ENCODE assay signal across 8 cellular contexts in the genomic region with DNA sequence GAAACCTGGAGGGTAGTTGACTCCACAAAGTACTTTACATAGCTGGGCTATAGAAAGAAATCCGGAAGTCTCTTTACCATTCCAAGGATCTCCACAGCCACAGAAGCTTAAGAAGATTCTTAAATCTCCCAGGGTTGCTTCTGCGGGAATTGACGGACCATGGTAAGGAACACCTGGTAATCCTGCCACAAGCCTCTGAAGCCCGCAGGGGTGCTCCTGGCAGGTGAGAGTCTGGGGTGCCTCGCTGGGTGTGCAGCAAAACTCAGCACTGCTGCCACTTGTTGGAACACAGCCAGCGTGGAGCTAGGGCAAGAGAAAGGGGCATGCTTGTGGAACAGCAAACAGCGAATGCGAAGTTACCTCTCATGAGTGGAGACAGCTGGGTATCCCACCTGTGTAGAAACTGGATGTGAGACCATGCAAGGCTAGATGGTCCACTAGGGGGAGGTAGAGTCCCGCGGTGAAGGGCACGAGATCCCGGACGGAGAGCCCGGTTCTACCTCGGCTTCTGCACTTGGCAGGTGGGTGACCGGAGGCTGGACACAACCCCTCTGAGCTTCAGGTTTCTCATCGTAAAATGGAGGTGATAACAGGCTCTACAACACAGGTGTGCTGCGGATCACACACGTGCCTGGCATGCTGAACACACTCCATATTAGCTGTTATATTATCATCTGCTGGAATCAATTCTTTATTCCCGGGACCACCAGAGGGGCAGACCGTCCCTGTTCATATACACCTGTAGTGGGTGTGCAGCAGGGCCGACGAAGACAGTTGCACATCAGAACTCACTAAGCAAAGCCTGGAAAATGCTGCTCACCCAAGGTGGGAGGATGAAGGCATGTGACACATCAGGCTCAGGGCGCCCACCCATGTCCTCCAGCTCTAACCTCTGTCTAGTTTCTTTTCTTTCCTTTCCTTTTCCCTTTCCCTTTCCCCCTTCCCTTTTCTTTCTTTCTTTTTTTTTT. TPM values are rescaled to one million over a fixed set of nuclear protein-coding genes. Genes with fewer than 3 reads are reported as not detected.
A peak's percentile ranks its signal among the peaks of the same experiment; 100 is the strongest.
DNase-seq lines count a peak whose midpoint lies in the region; ATAC-seq and TF ChIP-seq lines count a peak whose summit lies in the region.

No MANE protein-coding gene starts in this region.

- peaks cover 10% of the 10 kb centered on the region for H3K27me3 ChIP-seq in BE2C
- no peaks in the 10 kb centered on the region for H3K27me3 ChIP-seq in effector memory CD4-positive, alpha-beta T cell (replicated peaks; ENCODE audit: control insufficient read depth, insufficient read depth, low read length, poor library complexity, severe bottlenecking)

- CTCF ChIA-PET in activated CD8-positive, alpha-beta T cell treated with anti-CD3 and anti-CD28 coated beads, Interleukin-2, amount 10 ng/mL, durations not matched to agents 7 days and 5 days (lab: Charles Lee): interaction anchor here (0.6 to 12.9 kb wide), 68 partner anchors 10 to 366 kb away, joined by 3 to 319 read pairs (median 4); partner anchors contain the start of genes GPR18, TM9SF2 and UBAC2

- H3K9me3 Mint-ChIP-seq in activated CD8-positive, alpha-beta T cell treated with anti-CD3 and anti-CD28 coated beads, Interleukin-2, amount 10 ng/mL, durations not matched to agents 7 days and 5 days (ENCODE audit: insufficient read depth): no peaks in the 10 kb centered on the region

- peaks cover 3% of the 10 kb centered on the region for H3K36me3 Mint-ChIP-seq in activated CD8-positive, alpha-beta T cell treated with anti-CD3 and anti-CD28 coated beads, Interleukin-2, amount 10 ng/mL, durations not matched to agents 7 days and 5 days (ENCODE audit: low read depth)

- peak overlapping the region; percentile 28 for H3K27ac Mint-ChIP-seq in activated CD8-positive, alpha-beta T cell treated with anti-CD3 and anti-CD28 coated beads, Interleukin-2, amount 10 ng/mL, durations not matched to agents 7 days and 5 days

- H3K36me3 ChIP-seq in BE2C: no peaks in the 10 kb centered on the region
- no peaks in the 10 kb centered on the region for H3K36me3 ChIP-seq in effector memory CD4-positive, alpha-beta T cell (ENCODE audit: control insufficient read depth, insufficient read depth, low read length)

- peak overlapping the region; percentile 16; the same call in 1 of the 2 replicates for H3K4me3 ChIP-seq in BE2C (ENCODE audit: low read depth, low read length)
- H3K4me3 ChIP-seq in effector memory CD4-positive, alpha-beta T cell (ENCODE audit: insufficient read depth, low read depth, low read length, poor library complexity, severe bottlenecking): peak overlapping the region; percentile 39

- ATAC-seq in GM19035 (IDR thresholded peaks at IDR 0.05; ENCODE audit: unreplicated experiment) (peak; percentile 91), HG03354 (IDR thresholded peaks at IDR 0.05; ENCODE audit: poor library complexity, severe bottlenecking, unreplicated experiment) (peak; percentile 87)
- peak; percentile 93 for ATAC-seq in activated CD8-positive, alpha-beta T cell treated with anti-CD3 and anti-CD28 coated beads, Interleukin-2, amount 10 ng/mL, durations not matched to agents 7 days and 5 days

- peak overlapping the region; percentile 35 for H3K4me3 Mint-ChIP-seq in activated CD8-positive, alpha-beta T cell treated with anti-CD3 and anti-CD28 coated beads, Interleukin-2, amount 10 ng/mL, durations not matched to agents 7 days and 5 days

- H3K27ac ChIP-seq in effector memory CD4-positive, alpha-beta T cell (ENCODE audit: insufficient read depth, low read length, poor library complexity, severe bottlenecking): no peak overlapping the region

- POLR2A ChIA-PET in activated CD8-positive, alpha-beta T cell treated with anti-CD3 and anti-CD28 coated beads, Interleukin-2, amount 10 ng/mL, durations not matched to agents 7 days and 5 days (lab: Charles Lee): interaction anchor here (0.8 to 1.4 kb wide), 3 partner anchors 24 to 88 kb away, joined by 3 to 6 read pairs (median 3); partner anchors contain the start of gene UBAC2

- DNase-seq in BE2C: peak; percentile 80
- peak; percentile 89 for DNase-seq in NCI-H748 (lab: John Stamatoyannopoulos, UW; ENCODE audit: unreplicated experiment)
- peak; percentile 88 for DNase-seq in activated CD8-positive, alpha-beta T cell treated with anti-CD3 and anti-CD28 coated beads, Interleukin-2, amount 10 ng/mL, durations not matched to agents 7 days and 5 days
- DNase-seq in effector memory CD4-positive, alpha-beta T cell: peak; percentile 56 to 69 (median 58)
- peak; percentile 46 for DNase-seq in midbrain (lab: John Stamatoyannopoulos, UW)
- peak; percentile 58 for DNase-seq in stimulated activated CD8-positive, alpha-beta memory T cell treated with anti-CD3 and anti-CD28 coated beads, Interleukin-4, amount 100 ng/mL, for 24 hours (ENCODE audit: low read depth)

- H3K4me1 Mint-ChIP-seq in activated CD8-positive, alpha-beta T cell treated with anti-CD3 and anti-CD28 coated beads, Interleukin-2, amount 10 ng/mL, durations not matched to agents 7 days and 5 days (ENCODE audit: low read depth): peaks cover 38% of the 10 kb centered on the region

- H3K9me3 ChIP-seq in BE2C: no peaks in the 10 kb centered on the region
- no peaks in the 10 kb centered on the region for H3K9me3 ChIP-seq in effector memory CD4-positive, alpha-beta T cell (ENCODE audit: control insufficient read depth, low read length)

- H3K27me3 Mint-ChIP-seq in activated CD8-positive, alpha-beta T cell treated with anti-CD3 and anti-CD28 coated beads, Interleukin-2, amount 10 ng/mL, durations not matched to agents 7 days and 5 days (ENCODE audit: low read depth): peaks cover 5% of the 10 kb centered on the region

- TF ChIP-seq CTCF in BE2C (IDR thresholded peaks at IDR 0.05; ENCODE audit: low read depth, low read length): peak; percentile 97

- no peaks in the 10 kb centered on the region for H3K4me1 ChIP-seq in BE2C
- peaks cover 23% of the 10 kb centered on the region for H3K4me1 ChIP-seq in effector memory CD4-positive, alpha-beta T cell (ENCODE audit: control insufficient read depth, insufficient read depth, low read length, poor library complexity, severe bottlenecking)

RNA-seq across cellular contexts. Expression of gene UBAC2, which starts 24.1 kb away (rescaled TPM):
- 66.7 TPM for polyA plus RNA-seq in BE2C (2012; ENCODE audit: insufficient read depth, insufficient read length, low read depth)
- total RNA-seq in activated CD8-positive, alpha-beta T cell treated with anti-CD3 and anti-CD28 coated beads, Interleukin-2, amount 10 ng/mL, durations not matched to agents 7 days and 5 days: 10 to 100 TPM; 67.4 to 71.2 TPM
